In the genomic region with DNA sequence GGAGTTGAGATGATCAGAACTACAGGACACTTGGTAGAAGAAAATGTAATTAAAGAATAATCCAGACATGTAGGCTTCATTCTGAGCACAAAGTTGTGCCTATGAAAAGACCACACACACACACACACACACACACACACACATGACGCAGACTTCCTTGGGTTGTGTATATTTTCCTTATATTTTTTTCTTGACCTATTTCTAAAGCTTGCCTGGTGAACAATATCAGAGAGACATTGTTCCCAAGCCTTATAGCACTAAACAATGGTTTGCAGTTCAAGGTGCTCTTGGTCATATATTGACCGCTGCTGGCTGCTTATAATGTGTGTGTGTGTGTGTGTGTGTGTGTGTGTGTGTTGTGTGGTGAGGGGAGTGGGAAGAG, we compare ENCODE assay signal across 1 cellular context.
TF ChIP-seq lines count a peak whose summit lies in the region.

No MANE protein-coding gene starts in this region.

TF ChIP-seq in GM23338, 12 proteins besides CTCF, POLR2A, EP300 and RAD21 (continued from another document):
- TF ChIP-seq, protein P1, sequence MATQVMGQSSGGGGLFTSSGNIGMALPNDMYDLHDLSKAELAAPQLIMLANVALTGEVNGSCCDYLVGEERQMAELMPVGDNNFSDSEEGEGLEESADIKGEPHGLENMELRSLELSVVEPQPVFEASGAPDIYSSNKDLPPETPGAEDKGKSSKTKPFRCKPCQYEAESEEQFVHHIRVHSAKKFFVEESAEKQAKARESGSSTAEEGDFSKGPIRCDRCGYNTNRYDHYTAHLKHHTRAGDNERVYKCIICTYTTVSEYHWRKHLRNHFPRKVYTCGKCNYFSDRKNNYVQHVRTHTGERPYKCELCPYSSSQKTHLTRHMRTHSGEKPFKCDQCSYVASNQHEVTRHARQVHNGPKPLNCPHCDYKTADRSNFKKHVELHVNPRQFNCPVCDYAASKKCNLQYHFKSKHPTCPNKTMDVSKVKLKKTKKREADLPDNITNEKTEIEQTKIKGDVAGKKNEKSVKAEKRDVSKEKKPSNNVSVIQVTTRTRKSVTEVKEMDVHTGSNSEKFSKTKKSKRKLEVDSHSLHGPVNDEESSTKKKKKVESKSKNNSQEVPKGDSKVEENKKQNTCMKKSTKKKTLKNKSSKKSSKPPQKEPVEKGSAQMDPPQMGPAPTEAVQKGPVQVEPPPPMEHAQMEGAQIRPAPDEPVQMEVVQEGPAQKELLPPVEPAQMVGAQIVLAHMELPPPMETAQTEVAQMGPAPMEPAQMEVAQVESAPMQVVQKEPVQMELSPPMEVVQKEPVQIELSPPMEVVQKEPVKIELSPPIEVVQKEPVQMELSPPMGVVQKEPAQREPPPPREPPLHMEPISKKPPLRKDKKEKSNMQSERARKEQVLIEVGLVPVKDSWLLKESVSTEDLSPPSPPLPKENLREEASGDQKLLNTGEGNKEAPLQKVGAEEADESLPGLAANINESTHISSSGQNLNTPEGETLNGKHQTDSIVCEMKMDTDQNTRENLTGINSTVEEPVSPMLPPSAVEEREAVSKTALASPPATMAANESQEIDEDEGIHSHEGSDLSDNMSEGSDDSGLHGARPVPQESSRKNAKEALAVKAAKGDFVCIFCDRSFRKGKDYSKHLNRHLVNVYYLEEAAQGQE (IDR thresholded peaks at IDR 0.05; ENCODE audit: unreplicated experiment), result no peak
- TF ChIP-seq ZNF331 (CRISPR knock-in tag; IDR thresholded peaks at IDR 0.05; ENCODE audit: low read depth), result no peak
- no peak for TF ChIP-seq JUNB (IDR thresholded peaks at IDR 0.05; ENCODE audit: unreplicated experiment)
- TF ChIP-seq EZH2phosphoT487 (IDR thresholded peaks at IDR 0.05; ENCODE audit: unreplicated experiment), result no peak
- TF ChIP-seq EZH2 (IDR thresholded peaks at IDR 0.05; ENCODE audit: low read depth, unreplicated experiment), result no peak
- TF ChIP-seq ZNF114 (CRISPR knock-in tag; IDR thresholded peaks at IDR 0.05), result no peak
- no peak for TF ChIP-seq NANOG (IDR thresholded peaks at IDR 0.05; ENCODE audit: borderline replicate concordance)
- TF ChIP-seq, protein P2, sequence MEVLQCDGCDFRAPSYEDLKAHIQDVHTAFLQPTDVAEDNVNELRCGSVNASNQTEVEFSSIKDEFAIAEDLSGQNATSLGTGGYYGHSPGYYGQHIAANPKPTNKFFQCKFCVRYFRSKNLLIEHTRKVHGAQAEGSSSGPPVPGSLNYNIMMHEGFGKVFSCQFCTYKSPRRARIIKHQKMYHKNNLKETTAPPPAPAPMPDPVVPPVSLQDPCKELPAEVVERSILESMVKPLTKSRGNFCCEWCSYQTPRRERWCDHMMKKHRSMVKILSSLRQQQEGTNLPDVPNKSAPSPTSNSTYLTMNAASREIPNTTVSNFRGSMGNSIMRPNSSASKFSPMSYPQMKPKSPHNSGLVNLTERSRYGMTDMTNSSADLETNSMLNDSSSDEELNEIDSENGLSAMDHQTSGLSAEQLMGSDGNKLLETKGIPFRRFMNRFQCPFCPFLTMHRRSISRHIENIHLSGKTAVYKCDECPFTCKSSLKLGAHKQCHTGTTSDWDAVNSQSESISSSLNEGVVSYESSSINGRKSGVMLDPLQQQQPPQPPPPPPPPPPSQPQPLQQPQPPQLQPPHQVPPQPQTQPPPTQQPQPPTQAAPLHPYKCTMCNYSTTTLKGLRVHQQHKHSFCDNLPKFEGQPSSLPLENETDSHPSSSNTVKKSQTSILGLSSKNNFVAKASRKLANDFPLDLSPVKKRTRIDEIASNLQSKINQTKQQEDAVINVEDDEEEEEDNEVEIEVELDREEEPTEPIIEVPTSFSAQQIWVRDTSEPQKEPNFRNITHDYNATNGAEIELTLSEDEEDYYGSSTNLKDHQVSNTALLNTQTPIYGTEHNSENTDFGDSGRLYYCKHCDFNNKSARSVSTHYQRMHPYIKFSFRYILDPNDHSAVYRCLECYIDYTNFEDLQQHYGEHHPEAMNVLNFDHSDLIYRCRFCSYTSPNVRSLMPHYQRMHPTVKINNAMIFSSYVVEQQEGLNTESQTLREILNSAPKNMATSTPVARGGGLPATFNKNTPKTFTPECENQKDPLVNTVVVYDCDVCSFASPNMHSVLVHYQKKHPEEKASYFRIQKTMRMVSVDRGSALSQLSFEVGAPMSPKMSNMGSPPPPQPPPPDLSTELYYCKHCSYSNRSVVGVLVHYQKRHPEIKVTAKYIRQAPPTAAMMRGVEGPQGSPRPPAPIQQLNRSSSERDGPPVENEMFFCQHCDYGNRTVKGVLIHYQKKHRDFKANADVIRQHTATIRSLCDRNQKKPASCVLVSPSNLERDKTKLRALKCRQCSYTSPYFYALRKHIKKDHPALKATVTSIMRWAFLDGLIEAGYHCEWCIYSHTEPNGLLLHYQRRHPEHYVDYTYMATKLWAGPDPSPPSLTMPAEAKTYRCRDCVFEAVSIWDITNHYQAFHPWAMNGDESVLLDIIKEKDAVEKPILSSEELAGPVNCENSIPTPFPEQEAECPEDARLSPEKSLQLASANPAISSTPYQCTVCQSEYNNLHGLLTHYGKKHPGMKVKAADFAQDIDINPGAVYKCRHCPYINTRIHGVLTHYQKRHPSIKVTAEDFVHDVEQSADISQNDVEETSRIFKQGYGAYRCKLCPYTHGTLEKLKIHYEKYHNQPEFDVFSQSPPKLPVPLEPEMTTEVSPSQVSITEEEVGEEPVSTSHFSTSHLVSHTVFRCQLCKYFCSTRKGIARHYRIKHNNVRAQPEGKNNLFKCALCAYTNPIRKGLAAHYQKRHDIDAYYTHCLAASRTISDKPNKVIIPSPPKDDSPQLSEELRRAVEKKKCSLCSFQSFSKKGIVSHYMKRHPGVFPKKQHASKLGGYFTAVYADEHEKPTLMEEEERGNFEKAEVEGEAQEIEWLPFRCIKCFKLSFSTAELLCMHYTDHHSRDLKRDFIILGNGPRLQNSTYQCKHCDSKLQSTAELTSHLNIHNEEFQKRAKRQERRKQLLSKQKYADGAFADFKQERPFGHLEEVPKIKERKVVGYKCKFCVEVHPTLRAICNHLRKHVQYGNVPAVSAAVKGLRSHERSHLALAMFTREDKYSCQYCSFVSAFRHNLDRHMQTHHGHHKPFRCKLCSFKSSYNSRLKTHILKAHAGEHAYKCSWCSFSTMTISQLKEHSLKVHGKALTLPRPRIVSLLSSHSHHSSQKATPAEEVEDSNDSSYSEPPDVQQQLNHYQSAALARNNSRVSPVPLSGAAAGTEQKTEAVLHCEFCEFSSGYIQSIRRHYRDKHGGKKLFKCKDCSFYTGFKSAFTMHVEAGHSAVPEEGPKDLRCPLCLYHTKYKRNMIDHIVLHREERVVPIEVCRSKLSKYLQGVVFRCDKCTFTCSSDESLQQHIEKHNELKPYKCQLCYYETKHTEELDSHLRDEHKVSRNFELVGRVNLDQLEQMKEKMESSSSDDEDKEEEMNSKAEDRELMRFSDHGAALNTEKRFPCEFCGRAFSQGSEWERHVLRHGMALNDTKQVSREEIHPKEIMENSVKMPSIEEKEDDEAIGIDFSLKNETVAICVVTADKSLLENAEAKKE (CRISPR knock-in tag; IDR thresholded peaks at IDR 0.05), result no peak
- TF ChIP-seq, protein P3, sequence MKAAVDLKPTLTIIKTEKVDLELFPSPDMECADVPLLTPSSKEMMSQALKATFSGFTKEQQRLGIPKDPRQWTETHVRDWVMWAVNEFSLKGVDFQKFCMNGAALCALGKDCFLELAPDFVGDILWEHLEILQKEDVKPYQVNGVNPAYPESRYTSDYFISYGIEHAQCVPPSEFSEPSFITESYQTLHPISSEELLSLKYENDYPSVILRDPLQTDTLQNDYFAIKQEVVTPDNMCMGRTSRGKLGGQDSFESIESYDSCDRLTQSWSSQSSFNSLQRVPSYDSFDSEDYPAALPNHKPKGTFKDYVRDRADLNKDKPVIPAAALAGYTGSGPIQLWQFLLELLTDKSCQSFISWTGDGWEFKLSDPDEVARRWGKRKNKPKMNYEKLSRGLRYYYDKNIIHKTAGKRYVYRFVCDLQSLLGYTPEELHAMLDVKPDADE (IDR thresholded peaks at IDR 0.05), result no peak
- no peak for TF ChIP-seq CREB1 (CRISPR knock-in tag; IDR thresholded peaks at IDR 0.05; ENCODE audit: low read depth)
- no peak for TF ChIP-seq POLR2AphosphoS5 (IDR thresholded peaks at IDR 0.05; ENCODE audit: low read depth)
TF ChIP-seq in GM23338: peak in this region for 0.
